In genomic region chr21:46500224-46500861, GRCh38 we compare ENCODE assay signal across 9 cellular contexts. TPM values are rescaled to one million over a fixed set of nuclear protein-coding genes. Genes with fewer than 3 reads are reported as not detected.
DNase-seq lines count a peak whose midpoint lies in the region; TF ChIP-seq lines count a peak whose summit lies in the region.
"Had no signal": no experiment of that assay in that cellular context is flagged by ENCODE, and none has a peak within 500 bp of the region (broad histone marks: within the 10 kb centered on the region; RNA-seq: fewer than 3 reads in every experiment).

No MANE protein-coding gene starts in this region.

- TF ChIP-seq EP300 in suprapubic skin (IDR thresholded peaks at IDR 0.05): no peak

- CTCF ChIA-PET in RWPE1 (lab: Yijun Ruan, JAX): interaction anchor here (0.6 kb wide), 1 partner anchor 23 kb away, joined by 3 read pairs; no protein-coding TSS in a partner anchor

- DNase-seq in GM12865 (ENCODE audit: low read depth) (peak; percentile 42), RWPE1 (ENCODE audit: low spot score) (peak; percentile 22), epithelial cell of esophagus (ENCODE audit: low read depth) (peak; percentile 27), suprapubic skin (ENCODE audit: low spot score in 2 of 2) (no peak), mucosa of gallbladder (ENCODE audit: low spot score) (no peak), Peyer's patch (no peak)
- DNase-seq in stimulated activated CD4-positive, alpha-beta T cell treated with anti-CD3 and anti-CD28 coated beads, Interleukin-15, amount 100 ng/mL, for 24 hours: no peak

- POLR2A ChIA-PET in RWPE1 (lab: Yijun Ruan, JAX; ENCODE audit: low non-redundant PET): no interaction called here

- no peak for TF ChIP-seq POLR2A in suprapubic skin (IDR thresholded peaks at IDR 0.05)
- TF ChIP-seq POLR2A in Peyer's patch (IDR thresholded peaks at IDR 0.05): no peak

- no peak overlapping the region for H3K4me3 ChIP-seq in GM12865 (ENCODE audit: low read depth, low read length)
- no peak overlapping the region for H3K4me3 ChIP-seq in epithelial cell of esophagus (ENCODE audit: low read length)
- H3K4me3 ChIP-seq in suprapubic skin: no peak overlapping the region
- no peak overlapping the region for H3K4me3 ChIP-seq in Peyer's patch
- H3K4me3 ChIP-seq: esophagus muscularis mucosa had no signal

- H3K36me3 ChIP-seq in suprapubic skin (peaks cover 63% of the 10 kb centered on the region), Peyer's patch (peaks cover 0 to 54% (median 0%) of the 10 kb centered on the region in 3 donors)

- H3K27ac ChIP-seq in 22Rv1 (peak overlapping the region; percentile 62), RWPE1 (peak overlapping the region; percentile 40), suprapubic skin (no peak overlapping the region), Peyer's patch (peak overlapping the region in 1 of 4 donors; percentile 3)
- H3K27ac ChIP-seq: esophagus muscularis mucosa had no signal

- H3K4me1 ChIP-seq in suprapubic skin (no peaks in the 10 kb centered on the region), Peyer's patch (no peaks in the 10 kb centered on the region)

- H3K27me3 ChIP-seq in suprapubic skin (no peaks in the 10 kb centered on the region), Peyer's patch (no peaks in the 10 kb centered on the region)
- H3K27me3 ChIP-seq: esophagus muscularis mucosa had no signal

- H3K9me3 ChIP-seq in suprapubic skin (no peaks in the 10 kb centered on the region), Peyer's patch (no peaks in the 10 kb centered on the region)
- H3K9me3 ChIP-seq: esophagus muscularis mucosa had no signal

- TF ChIP-seq CTCF in 22Rv1 (IDR thresholded peaks at IDR 0.05) (no peak), GM12865 (IDR thresholded peaks at IDR 0.05; ENCODE audit: insufficient read depth, low read depth, low read length, missing control alignments) (no peak), RWPE1 (conservative IDR thresholded peaks at IDR 0.05; ENCODE audit: low read depth) (no peak), epithelial cell of esophagus (IDR thresholded peaks at IDR 0.05; ENCODE audit: insufficient read depth, low read depth, low read length, missing control alignments) (no peak), suprapubic skin (IDR thresholded peaks at IDR 0.05) (no peak), Peyer's patch (IDR thresholded peaks at IDR 0.05) (no peak)

- 39% methylated on average over 3 of the region's 3 CpGs for WGBS in suprapubic skin

RNA-seq across cellular contexts. Expression of gene DIP2A, which starts 41.7 kb away (rescaled TPM):
- 100 to 1,000 TPM in 1 of 4 donors, 10 to 100 TPM in 3; 42.3 to 141 (median 52.8) TPM for total RNA-seq in suprapubic skin
- total RNA-seq in mucosa of gallbladder: 42.5 TPM
- total RNA-seq in Peyer's patch: 100 to 1,000 TPM in 1 of 4 donors, 10 to 100 TPM in 3; 69.9 to 108 (median 85.3) TPM

Comparison
In these comparisons a context has a peak if more than half of its experiments do, and no peak if none do; other contexts are left out.
1. DNase-seq: peak in GM12865 (single experiment), RWPE1 (single experiment) and epithelial cell of esophagus (single experiment); none in suprapubic skin (0 of 2), stimulated activated CD4-positive, alpha-beta T cell treated with anti-CD3 and anti-CD28 coated beads, Interleukin-15, amount 100 ng/mL, for 24 hours (single experiment), mucosa of gallbladder (single experiment) and Peyer's patch (0 of 3).